9 cellular contexts compared by ENCODE assay signal in the genomic region with DNA sequence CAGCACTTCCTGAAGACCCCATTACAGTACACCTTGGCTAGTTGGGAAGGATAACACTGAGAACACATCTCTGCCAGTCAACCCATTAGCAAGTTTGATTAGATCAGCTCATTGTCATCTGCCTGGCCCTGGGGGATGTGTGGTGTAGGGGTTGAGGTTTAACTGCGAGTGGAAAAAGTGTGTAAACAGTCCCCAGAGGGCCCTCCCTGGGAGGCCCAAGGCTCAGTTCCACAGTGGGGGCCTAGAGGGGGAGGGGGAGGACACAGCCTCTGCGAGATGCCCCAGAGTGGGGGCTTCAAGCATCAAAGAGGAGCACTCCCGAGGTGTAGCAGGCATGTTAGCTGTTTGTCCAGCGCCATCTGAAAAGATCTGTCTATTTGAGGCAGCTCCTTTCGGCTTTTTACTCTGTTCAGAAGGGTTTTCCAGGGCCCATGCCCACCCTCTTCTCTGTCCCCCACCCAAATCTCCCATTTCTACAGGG.
DNase-seq lines count a peak whose midpoint lies in the region; ATAC-seq, FAIRE-seq and TF ChIP-seq lines count a peak whose summit lies in the region.
"Had no signal": no experiment of that assay in that cellular context is flagged by ENCODE, and none has a peak within 500 bp of the region (broad histone marks: within the 10 kb centered on the region; RNA-seq: fewer than 3 reads in every experiment).

No MANE protein-coding gene starts in this region.

- peak overlapping the region; percentile 36 for H3K4me3 ChIP-seq in RWPE2 (ENCODE audit: severe bottlenecking)

- H3K9me3 ChIP-seq in RWPE2 (ENCODE audit: severe bottlenecking) = no peaks in the 10 kb centered on the region

- no peak for DNase-seq in RWPE2 (ENCODE audit: low spot score)
- peak in 1 of 61 donors; percentile 56 for DNase-seq in caudate nucleus (lab: John Stamatoyannopoulos, UW)
- peak in 2 of 3 experiments; percentile 38 to 54 for DNase-seq in stimulated activated CD4-positive, alpha-beta T cell treated with anti-CD3 and anti-CD28 coated beads, TNF-alpha, amount 100 ng/mL, for 24 hours (ENCODE audit: low read depth in 3 of 3)
- no peak for DNase-seq in anterior cingulate cortex (lab: John Stamatoyannopoulos, UW)
- DNase-seq in T-helper 9 cell = no peak
- DNase-seq in NCI-H1436 (lab: John Stamatoyannopoulos, UW) = no peak
- DNase-seq in H54 (ENCODE audit: insufficient read length, low spot score) = no peak

- H3K36me3 ChIP-seq in RWPE2 (ENCODE audit: low read depth) = no peaks in the 10 kb centered on the region

- no peak for TF ChIP-seq POLR2A in H54 (IDR thresholded peaks at IDR 0.05; ENCODE audit: low read depth, low read length)

- ATAC-seq in GM21619 (IDR thresholded peaks at IDR 0.05; ENCODE audit: unreplicated experiment) (peak; percentile 44), RWPE2 (ENCODE audit: low read depth) (peak; percentile 6)
- ATAC-seq: Panc1 had no signal

- no peak for FAIRE-seq in H54 (lab: Jason Lieb, UNC)

- H3K4me1 ChIP-seq in RWPE2 (ENCODE audit: insufficient read depth, poor library complexity, severe bottlenecking) = peaks cover 10% of the 10 kb centered on the region

- no peak for TF ChIP-seq CTCF in RWPE2 (IDR thresholded peaks at IDR 0.05; ENCODE audit: poor library complexity, severe bottlenecking)

- H3K27ac ChIP-seq in RWPE2 (ENCODE audit: poor library complexity, severe bottlenecking) (peak overlapping the region; percentile 67), caudate nucleus (ENCODE audit: low read depth, low read length) (peak overlapping the region; percentile 62)

- no peaks in the 10 kb centered on the region for H3K27me3 ChIP-seq in RWPE2 (ENCODE audit: insufficient read depth, poor library complexity, severe bottlenecking)

Comparison
In these comparisons a context has a peak if more than half of its experiments do, and no peak if none do; other contexts are left out.
1. DNase-seq: peak in stimulated activated CD4-positive, alpha-beta T cell treated with anti-CD3 and anti-CD28 coated beads, TNF-alpha, amount 100 ng/mL, for 24 hours (2 of 3); none in RWPE2 (single experiment), anterior cingulate cortex (0 of 58), T-helper 9 cell (single experiment), NCI-H1436 (single experiment) and H54 (single experiment).